ENCODE assay signal across 11 cellular contexts in the genomic region with DNA sequence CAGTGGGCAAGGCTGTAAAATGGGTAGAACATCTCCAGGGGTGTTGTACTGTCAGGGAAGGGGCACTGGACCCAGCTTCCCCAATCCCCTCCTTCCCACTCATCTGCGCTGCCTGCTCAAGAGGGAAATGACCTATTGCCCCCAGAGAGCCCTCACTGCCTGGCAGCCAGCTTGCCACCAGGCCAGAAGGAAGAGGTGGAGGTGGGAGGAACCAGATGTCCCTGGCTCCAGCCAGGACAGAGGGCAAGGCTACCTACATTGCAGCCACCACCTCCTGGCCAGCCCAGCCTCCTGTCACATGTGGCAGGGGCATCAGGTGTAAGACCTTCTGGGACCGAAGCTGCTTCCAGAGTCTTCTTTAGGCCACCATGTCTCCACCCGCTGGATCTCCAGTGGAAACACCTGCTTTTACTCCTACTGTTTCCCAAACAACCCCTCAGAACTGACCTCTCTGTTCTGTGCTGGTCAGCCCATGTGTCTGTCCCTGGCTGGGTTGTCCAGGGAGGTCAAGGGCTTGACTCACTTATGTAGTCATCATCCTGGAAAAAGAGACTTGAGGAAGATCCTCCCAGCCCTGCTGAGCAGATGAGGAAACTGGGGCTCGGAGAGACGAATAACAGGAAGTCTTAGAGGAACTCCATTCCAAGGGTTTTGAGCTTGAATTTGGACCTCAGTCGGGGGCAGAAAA. TPM values are rescaled to one million over a fixed set of nuclear protein-coding genes. Genes with fewer than 3 reads are reported as not detected.
DNase-seq lines count a peak whose midpoint lies in the region; ATAC-seq and TF ChIP-seq lines count a peak whose summit lies in the region.
"Had no signal": no experiment of that assay in that cellular context is flagged by ENCODE, and none has a peak within 500 bp of the region (broad histone marks: within the 10 kb centered on the region; RNA-seq: fewer than 3 reads in every experiment).

No MANE protein-coding gene starts in this region.

- H3K9me3 ChIP-seq in IMR-90 (ENCODE audit: control insufficient read depth, insufficient read depth, low read length) (no peaks in the 10 kb centered on the region), stomach smooth muscle (ENCODE audit: control insufficient read depth in 2 of 2, low read length in 2 of 2) (no peaks in the 10 kb centered on the region)

- intact Hi-C loops in IMR-90 (cut with micrococcal nuclease) = no loop called here

- no peak overlapping the region for H3K23ac ChIP-seq in IMR-90 (ENCODE audit: low read depth, low read length)

- peaks cover 7% of the 10 kb centered on the region for H3K4me1 Mint-ChIP-seq in activated naive CD8-positive, alpha-beta T cell treated with anti-CD3 and anti-CD28 coated beads for 36 hours

- peak overlapping the region; percentile 89 for H2AK9ac ChIP-seq in IMR-90 (replicated peaks; ENCODE audit: low read depth, low read length, poor library complexity)

- H3K4me3 Mint-ChIP-seq in activated naive CD8-positive, alpha-beta T cell treated with anti-CD3 and anti-CD28 coated beads for 36 hours = no peak overlapping the region

- no CpG with 5 or more reads among the region's 6 CpGs for WGBS in IMR-90 (ENCODE audit: extremely low coverage in 2 of 2, insufficient read length in 1 of 2), 2 experiments

- peaks cover 3 to 44% of the 10 kb centered on the region in 2 experiments; a peak in 2 of 4 replicates for H3K79me1 ChIP-seq in IMR-90 (ENCODE audit: low read depth in 1 of 2, low read length in 2 of 2)

- H2BK5ac ChIP-seq in IMR-90 (ENCODE audit: low read depth, low read length, poor library complexity, severe bottlenecking) = no peak overlapping the region

- peak overlapping the region; percentile 74 for H3K27ac Mint-ChIP-seq in activated naive CD8-positive, alpha-beta T cell treated with anti-CD3 and anti-CD28 coated beads for 36 hours

- ATAC-seq in IMR-90 (ENCODE audit: low read depth) (peak; percentile 94), HG03108 (IDR thresholded peaks at IDR 0.05; ENCODE audit: unreplicated experiment) (no peak), HG03432 (IDR thresholded peaks at IDR 0.05; ENCODE audit: unreplicated experiment) (no peak)

- H3K27ac ChIP-seq in IMR-90 (ENCODE audit: insufficient read depth, low read length) = no peak overlapping the region; the same call in 1 of the 2 replicates
- peak overlapping the region; percentile 53 for H3K27ac ChIP-seq in stomach smooth muscle (ENCODE audit: low read length)
- no peak overlapping the region for H3K27ac ChIP-seq in brain microvascular endothelial cell

- TF ChIP-seq RAD21 in IMR-90 (IDR thresholded peaks at IDR 0.05; ENCODE audit: low read length) = no peak

- H3K4me3 ChIP-seq in IMR-90 (ENCODE audit: insufficient read depth, low read depth, low read length) = no peak overlapping the region
- H3K4me3 ChIP-seq in stomach smooth muscle (ENCODE audit: low read length in 2 of 2) = no peak overlapping the region
- H3K4me3 ChIP-seq in brain microvascular endothelial cell (ENCODE audit: low read depth, low read length) = no peak overlapping the region

- no TSS peak for BruUV-seq in IMR-90 (replicated peaks; lab: Mats Ljungman, UMichigan)

- peak overlapping the region in 1 of 2 experiments; percentile 18; a peak in 2 of 4 replicates for H4K8ac ChIP-seq in IMR-90 (ENCODE audit: low read depth in 2 of 2, low read length in 2 of 2)

- peak overlapping the region; percentile 37; the same call in 1 of the 2 replicates for H3K4ac ChIP-seq in IMR-90 (ENCODE audit: low read depth, low read length)

- no peaks in the 10 kb centered on the region for H3K9me3 Mint-ChIP-seq in activated naive CD8-positive, alpha-beta T cell treated with anti-CD3 and anti-CD28 coated beads for 36 hours

- H3K27me3 ChIP-seq in IMR-90 (ENCODE audit: control insufficient read depth, insufficient read depth, low read length) (no peaks in the 10 kb centered on the region), stomach smooth muscle (ENCODE audit: control insufficient read depth in 1 of 2, insufficient read depth in 2 of 2, low read length in 2 of 2) (no peaks in the 10 kb centered on the region), brain microvascular endothelial cell (replicated peaks) (no peaks in the 10 kb centered on the region)

- no peak overlapping the region for H2BK15ac ChIP-seq in IMR-90 (ENCODE audit: low read depth, low read length)

- DNase-seq in IMR-90 (peak; percentile 82), hepatic stellate cell (ENCODE audit: low spot score) (peak; percentile 73), brain microvascular endothelial cell (no peak), NCI-H1048 (lab: John Stamatoyannopoulos, UW) (no peak)
- DNase-seq in activated naive CD8-positive, alpha-beta T cell treated with anti-CD3 and anti-CD28 coated beads for 36 hours = no peak
- DNase-seq: foreskin melanocyte, NCI-H1930, small intestine had no signal

- H4K91ac ChIP-seq in IMR-90 (ENCODE audit: insufficient read depth, low read depth, low read length) = peak overlapping the region; percentile 43

- CTCF ChIA-PET in IMR-90 (lab: Yijun Ruan, JAX) = no interaction called here

- 0 out of 2 replicates have a peak overlapping the region, but pooled peaks have one; percentile 26 for H2BK20ac ChIP-seq in IMR-90 (ENCODE audit: low read depth, low read length)

- H2BK120ac ChIP-seq in IMR-90 (ENCODE audit: low read depth, low read length) = peak overlapping the region; percentile 57; the same call in 1 of the 2 replicates

- peaks cover 21% of the 10 kb centered on the region for H3K9me1 ChIP-seq in IMR-90 (ENCODE audit: insufficient read depth, low read length)

- no peak for TF ChIP-seq CTCF in IMR-90 (conservative IDR thresholded peaks at IDR 0.05; ENCODE audit: low read depth, low read length)
- no peak for TF ChIP-seq CTCF in brain microvascular endothelial cell (IDR thresholded peaks at IDR 0.05; ENCODE audit: low read depth, low read length, missing control alignments)

- no peak overlapping the region for H3K4me2 ChIP-seq in IMR-90 (ENCODE audit: low read depth, low read length)

- dilution Hi-C loops in IMR-90 (cut with HindIII; ENCODE audit: low sequenced_read_pairs, unreplicated experiment) = no loop called here

- POLR2A ChIA-PET in IMR-90 (lab: Charles Lee; ENCODE audit: unreplicated experiment) = no interaction called here

- peaks cover 17% of the 10 kb centered on the region for H3K36me3 Mint-ChIP-seq in activated naive CD8-positive, alpha-beta T cell treated with anti-CD3 and anti-CD28 coated beads for 36 hours

- H3K4me1 ChIP-seq in IMR-90 (ENCODE audit: control insufficient read depth, insufficient read depth, low read length) (peaks cover 16% of the 10 kb centered on the region), stomach smooth muscle (ENCODE audit: control insufficient read depth, insufficient read depth, low read length) (peaks cover 36% of the 10 kb centered on the region)

- no peak overlapping the region for H3K56ac ChIP-seq in IMR-90 (ENCODE audit: extremely low read depth, insufficient read depth, low read length)

- H3K27me3 Mint-ChIP-seq in activated naive CD8-positive, alpha-beta T cell treated with anti-CD3 and anti-CD28 coated beads for 36 hours = no peaks in the 10 kb centered on the region

- no peak overlapping the region for H3K18ac ChIP-seq in IMR-90 (ENCODE audit: low read depth, low read length)

- peak overlapping the region; percentile 51 for H2AFZ ChIP-seq in IMR-90 (replicated peaks; ENCODE audit: low read length, poor library complexity)

- no peak for TF ChIP-seq POLR2A in IMR-90 (IDR thresholded peaks at IDR 0.05; ENCODE audit: low read depth, low read length)

- no peak overlapping the region for H4K5ac ChIP-seq in IMR-90 (ENCODE audit: low read depth, low read length)

- no peak overlapping the region for H3K14ac ChIP-seq in IMR-90 (replicated peaks; ENCODE audit: low read depth, low read length)

- H4K20me1 ChIP-seq in IMR-90 (ENCODE audit: insufficient read depth, low read length) = peaks cover 6% of the 10 kb centered on the region

- H3K36me3 ChIP-seq in IMR-90 (ENCODE audit: control insufficient read depth, insufficient read depth, low read length) (peaks cover 71% of the 10 kb centered on the region), stomach smooth muscle (ENCODE audit: control insufficient read depth in 2 of 2, insufficient read depth in 2 of 2, low read length in 2 of 2) (peaks cover 64 to 76% of the 10 kb centered on the region in 2 donors), brain microvascular endothelial cell (replicated peaks) (peaks cover 26% of the 10 kb centered on the region)

- in situ Hi-C loops in IMR-90 (cut with MboI; ENCODE audit: low sequenced_read_pairs) (no loop called here), brain microvascular endothelial cell (cut with HindIII; ENCODE audit: low pct_ligation_motif_present, low sequenced_read_pairs) (no loop called here)

- no peak overlapping the region for H3K9ac ChIP-seq in IMR-90 (ENCODE audit: low read depth, low read length)
- no peak overlapping the region for H3K9ac ChIP-seq in stomach smooth muscle (ENCODE audit: low read length in 2 of 2)

- peak overlapping the region; percentile 81 for H2AK5ac ChIP-seq in IMR-90 (ENCODE audit: low read depth, low read length)

TF ChIP-seq in IMR-90, 13 proteins besides CTCF, POLR2A, EP300 and RAD21:
- TF ChIP-seq, protein P1, sequence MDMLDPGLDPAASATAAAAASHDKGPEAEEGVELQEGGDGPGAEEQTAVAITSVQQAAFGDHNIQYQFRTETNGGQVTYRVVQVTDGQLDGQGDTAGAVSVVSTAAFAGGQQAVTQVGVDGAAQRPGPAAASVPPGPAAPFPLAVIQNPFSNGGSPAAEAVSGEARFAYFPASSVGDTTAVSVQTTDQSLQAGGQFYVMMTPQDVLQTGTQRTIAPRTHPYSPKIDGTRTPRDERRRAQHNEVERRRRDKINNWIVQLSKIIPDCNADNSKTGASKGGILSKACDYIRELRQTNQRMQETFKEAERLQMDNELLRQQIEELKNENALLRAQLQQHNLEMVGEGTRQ (IDR thresholded peaks at IDR 0.05; ENCODE audit: low read depth, low read length) = peak; percentile 63; the same call in 1 of the 2 replicates
- peak; percentile 20; the same call in 1 of the 2 replicates for TF ChIP-seq BHLHE40 (IDR thresholded peaks at IDR 0.05; ENCODE audit: low read depth, low read length)
- TF ChIP-seq NFE2L2 (IDR thresholded peaks at IDR 0.05; ENCODE audit: low read depth, low read length) = no peak

RNA-seq across cellular contexts. Expression of a gene that starts 42.3 kb away (rescaled TPM):
- total RNA-seq in IMR-90 (2012; rRNA removed) = 13.9 and 14.9 TPM in 2 replicates
- 13.3 and 16.7 TPM in 2 replicates for polyA plus RNA-seq in IMR-90 (2012; rRNA removed)
- 10.0 and 16.8 TPM in 2 replicates for polyA plus RNA-seq in IMR-90 (2012; cell fraction: cytosol; rRNA removed)
- polyA plus RNA-seq in IMR-90 (2012; cell fraction: nucleus; rRNA removed; ENCODE audit: low replicate concordance) = 19.0 and 26.8 TPM in 2 replicates
- 10 to 100 TPM; 80.2 to 80.3 TPM for total RNA-seq in activated naive CD8-positive, alpha-beta T cell treated with anti-CD3 and anti-CD28 coated beads for 36 hours

Comparison
In these comparisons a context has a peak if more than half of its experiments do, and no peak if none do; other contexts are left out.
1. DNase-seq: peak in IMR-90 (single experiment) and hepatic stellate cell (single experiment); none in activated naive CD8-positive, alpha-beta T cell treated with anti-CD3 and anti-CD28 coated beads for 36 hours (single experiment), brain microvascular endothelial cell (single experiment) and NCI-H1048 (single experiment).